21 cellular contexts compared by ENCODE assay signal in the genomic region with DNA sequence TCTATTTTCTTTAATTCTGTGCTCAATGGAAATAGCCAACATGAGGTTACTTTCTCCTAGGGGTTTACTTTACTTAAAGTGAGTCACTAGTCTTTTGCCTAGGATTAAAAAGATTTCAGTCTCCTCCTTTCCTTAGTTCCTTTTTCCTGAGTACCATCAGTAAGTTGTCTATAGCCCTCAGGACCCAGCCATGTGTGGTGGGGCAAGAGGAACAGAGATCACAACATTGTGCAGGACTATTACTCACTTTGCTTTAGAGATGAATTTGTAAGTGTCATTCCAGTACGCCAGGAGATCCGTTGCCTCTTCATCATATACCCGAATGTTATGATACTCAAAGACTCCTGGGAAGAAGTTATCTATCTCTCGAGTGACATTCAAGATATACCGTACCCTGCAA. TPM values are rescaled to one million over a fixed set of nuclear protein-coding genes. Genes with fewer than 3 reads are reported as not detected.
DNase-seq lines count a peak whose midpoint lies in the region; ATAC-seq and TF ChIP-seq lines count a peak whose summit lies in the region.
"Had no signal": no experiment of that assay in that cellular context is flagged by ENCODE, and none has a peak within 500 bp of the region (broad histone marks: within the 10 kb centered on the region; RNA-seq: fewer than 3 reads in every experiment).

No MANE protein-coding gene starts in this region.

- no peak for TF ChIP-seq POLR2A in IMR-90 (IDR thresholded peaks at IDR 0.05; ENCODE audit: low read depth, low read length)

- H3K14ac ChIP-seq in IMR-90 (replicated peaks; ENCODE audit: low read depth, low read length) = no peak overlapping the region

- TF ChIP-seq CTCF in IMR-90 (conservative IDR thresholded peaks at IDR 0.05; ENCODE audit: low read depth, low read length) = no peak
- TF ChIP-seq CTCF in nephron progenitor cell (IDR thresholded peaks at IDR 0.05) = no peak

- no peak overlapping the region for H3K18ac ChIP-seq in IMR-90 (ENCODE audit: low read depth, low read length)

- H4K5ac ChIP-seq in IMR-90 (ENCODE audit: low read depth, low read length) = no peak overlapping the region

- no peak overlapping the region for H3K9ac ChIP-seq in IMR-90 (ENCODE audit: low read depth, low read length)

- H2BK20ac ChIP-seq in IMR-90 (ENCODE audit: low read depth, low read length) = no peak overlapping the region

- CTCF ChIA-PET in IMR-90 (lab: Yijun Ruan, JAX) = no interaction called here

- no peak overlapping the region for H2BK120ac ChIP-seq in IMR-90 (ENCODE audit: low read depth, low read length)

- no peak overlapping the region for H3K56ac ChIP-seq in IMR-90 (ENCODE audit: extremely low read depth, insufficient read depth, low read length)

- no peak overlapping the region for H3K4me2 ChIP-seq in IMR-90 (ENCODE audit: low read depth, low read length)

- H2AK5ac ChIP-seq in IMR-90 (ENCODE audit: low read depth, low read length) = no peak overlapping the region

- no peak overlapping the region for H3K27ac ChIP-seq in IMR-90 (ENCODE audit: insufficient read depth, low read length)
- H3K27ac ChIP-seq: ascending aorta, transverse colon had no signal

- in situ Hi-C loops in IMR-90 (cut with MboI; ENCODE audit: low sequenced_read_pairs) = no loop called here

- no peak overlapping the region for H4K8ac ChIP-seq in IMR-90 (ENCODE audit: low read depth in 2 of 2, low read length in 2 of 2)

- H3K4me3 ChIP-seq in IMR-90 (ENCODE audit: insufficient read depth, low read depth, low read length) = no peak overlapping the region
- H3K4me3 ChIP-seq: ascending aorta, transverse colon had no signal

- H3K9me3 Mint-ChIP-seq in nephron progenitor cell = no peaks in the 10 kb centered on the region

- no peaks in the 10 kb centered on the region; a peak in 1 of 4 replicates for H3K79me1 ChIP-seq in IMR-90 (ENCODE audit: low read depth in 1 of 2, low read length in 2 of 2)

- H2BK15ac ChIP-seq in IMR-90 (ENCODE audit: low read depth, low read length) = no peak overlapping the region; the same call in 2 of the 3 replicates

- no peak for ATAC-seq in IMR-90 (ENCODE audit: low read depth)
- no peak for ATAC-seq in GM18520 (IDR thresholded peaks at IDR 0.05; ENCODE audit: unreplicated experiment)
- no peak for ATAC-seq in HG03175 (IDR thresholded peaks at IDR 0.05; ENCODE audit: unreplicated experiment)

- BruUV-seq in IMR-90 (replicated peaks; lab: Mats Ljungman, UMichigan) = no TSS peak

- peaks cover 7% of the 10 kb centered on the region for H3K36me3 ChIP-seq in IMR-90 (ENCODE audit: control insufficient read depth, insufficient read depth, low read length)

- H3K4ac ChIP-seq in IMR-90 (ENCODE audit: low read depth, low read length) = 0 out of 2 replicates have a peak overlapping the region, but pooled peaks have one; percentile 12

- no peak overlapping the region for H2AFZ ChIP-seq in IMR-90 (replicated peaks; ENCODE audit: low read length, poor library complexity)

- peaks cover 5% of the 10 kb centered on the region for H3K27me3 Mint-ChIP-seq in nephron progenitor cell (ENCODE audit: low read depth, poor library complexity)

- intact Hi-C loops in IMR-90 (cut with micrococcal nuclease) = no loop called here

- peaks cover 9% of the 10 kb centered on the region for H3K4me1 ChIP-seq in IMR-90 (ENCODE audit: control insufficient read depth, insufficient read depth, low read length)

- DNase-seq in CD1c-positive myeloid dendritic cell (ENCODE audit: extremely low spot score) = peak; percentile 71
- no peak for DNase-seq in IMR-90
- DNase-seq in amniotic epithelial cell (ENCODE audit: low read depth) = peak; percentile 58
- DNase-seq in nephron progenitor cell = no peak
- DNase-seq in hippocampal formation (lab: John Stamatoyannopoulos, UW) = no peak
- DNase-seq: activated CD4-positive, alpha-beta T cell treated with anti-CD3 and anti-CD28 coated beads for 48 hours; activated gamma-delta T cell treated with Interleukin-2 at 50 U/mL for 16 hours; cerebellar nuclear complex; COR-L47; DMS79 treated with DMSO at 0.1 percent for 48 hours; foreskin melanocyte; mesenchymal stem cell; NCI-H1436; NCI-H524; stimulated activated CD4-positive, alpha-beta T cell treated with anti-CD3 and anti-CD28 coated beads, Interleukin-1b, Interleukin-23, amount 100 ng/mL, for 48 hours; stimulated activated naive CD4-positive, alpha-beta T cell treated with Interleukin-2 at 50 U/mL for 16 hours; SW 1271; transverse colon had no signal

- peaks cover 5% of the 10 kb centered on the region; the same call in 1 of the 2 replicates for H3K9me1 ChIP-seq in IMR-90 (ENCODE audit: insufficient read depth, low read length)

- POLR2A ChIA-PET in IMR-90 (lab: Charles Lee; ENCODE audit: unreplicated experiment) = no interaction called here

- H3K4me1 Mint-ChIP-seq in nephron progenitor cell = peaks cover 6% of the 10 kb centered on the region

- TF ChIP-seq RAD21 in IMR-90 (IDR thresholded peaks at IDR 0.05; ENCODE audit: low read length) = no peak

- dilution Hi-C loops in IMR-90 (cut with HindIII; ENCODE audit: low sequenced_read_pairs, unreplicated experiment) = no loop called here

- peak overlapping the region; percentile 69 for H3K27ac Mint-ChIP-seq in nephron progenitor cell

- H3K36me3 Mint-ChIP-seq in nephron progenitor cell (ENCODE audit: low read depth) = peaks cover 22% of the 10 kb centered on the region

- H4K91ac ChIP-seq in IMR-90 (ENCODE audit: insufficient read depth, low read depth, low read length) = no peak overlapping the region

- no peaks in the 10 kb centered on the region for H4K20me1 ChIP-seq in IMR-90 (ENCODE audit: insufficient read depth, low read length)

- no peak overlapping the region for H3K4me3 Mint-ChIP-seq in nephron progenitor cell

- H3K27me3 ChIP-seq in IMR-90 (ENCODE audit: control insufficient read depth, insufficient read depth, low read length) = no peaks in the 10 kb centered on the region
- H3K27me3 ChIP-seq: ascending aorta, transverse colon had no signal

- WGBS in IMR-90 (ENCODE audit: extremely low coverage in 2 of 2, insufficient read length in 1 of 2), 2 experiments = no CpG with 5 or more reads among the region's 5 CpGs

- H2AK9ac ChIP-seq in IMR-90 (replicated peaks; ENCODE audit: low read depth, low read length, poor library complexity) = no peak overlapping the region

- H3K23ac ChIP-seq in IMR-90 (ENCODE audit: low read depth, low read length) = no peak overlapping the region

- H3K9me3 ChIP-seq in IMR-90 (ENCODE audit: control insufficient read depth, insufficient read depth, low read length) = no peaks in the 10 kb centered on the region
- H3K9me3 ChIP-seq: ascending aorta, transverse colon had no signal

- no peak overlapping the region for H2BK5ac ChIP-seq in IMR-90 (ENCODE audit: low read depth, low read length, poor library complexity, severe bottlenecking)

TF ChIP-seq in IMR-90, 13 proteins besides CTCF, POLR2A, EP300 and RAD21:
- no peak for TF ChIP-seq CEBPB (IDR thresholded peaks at IDR 0.05; ENCODE audit: low read depth, low read length)
- TF ChIP-seq RCOR1 (IDR thresholded peaks at IDR 0.05; ENCODE audit: insufficient replicate concordance, low read length) = no peak
- TF ChIP-seq FOS (IDR thresholded peaks at IDR 0.05; ENCODE audit: low read depth, low read length) = no peak
- no peak for TF ChIP-seq BHLHE40 (IDR thresholded peaks at IDR 0.05; ENCODE audit: low read depth, low read length)
- TF ChIP-seq MAZ (IDR thresholded peaks at IDR 0.05; ENCODE audit: borderline replicate concordance, low read depth, low read length) = no peak
- TF ChIP-seq RFX5 (IDR thresholded peaks at IDR 0.05; ENCODE audit: low read depth, low read length) = no peak
- TF ChIP-seq CHD1 (IDR thresholded peaks at IDR 0.05; ENCODE audit: low read depth, low read length) = no peak
- TF ChIP-seq SMC3 (IDR thresholded peaks at IDR 0.05; ENCODE audit: low read depth, low read length) = no peak
- TF ChIP-seq NFE2L2 (IDR thresholded peaks at IDR 0.05; ENCODE audit: low read depth, low read length) = no peak

RNA-seq across cellular contexts. Expression of a gene that starts 27.7 kb away (rescaled TPM):
- 2.8 and 3.4 TPM in 2 replicates for total RNA-seq in IMR-90 (2012; rRNA removed)
- polyA plus RNA-seq in IMR-90 (2012; rRNA removed) = 7.6 and 7.8 TPM in 2 replicates
- 1.4 and 2.8 TPM in 2 replicates for polyA plus RNA-seq in IMR-90 (2012; cell fraction: cytosol; rRNA removed)
- polyA plus RNA-seq in IMR-90 (2012; cell fraction: nucleus; rRNA removed; ENCODE audit: low replicate concordance) = 139 and 203 TPM in 2 replicates

RNA-seq across cellular contexts. Expression of a gene that starts 57.5 kb away (rescaled TPM):
- 0.90 and 1.1 TPM in 2 replicates for total RNA-seq in IMR-90 (2012; rRNA removed)
- 4.0 and 5.2 TPM in 2 replicates for polyA plus RNA-seq in IMR-90 (2012; rRNA removed)
- 1.9 and 4.4 TPM in 2 replicates for polyA plus RNA-seq in IMR-90 (2012; cell fraction: cytosol; rRNA removed)
- polyA plus RNA-seq in IMR-90 (2012; cell fraction: nucleus; rRNA removed; ENCODE audit: low replicate concordance) = 27.5 and 68.3 TPM in 2 replicates

Comparison
In these comparisons a context has a peak if more than half of its experiments do, and no peak if none do; other contexts are left out.
1. DNase-seq: peak in CD1c-positive myeloid dendritic cell (single experiment) and amniotic epithelial cell (single experiment); none in IMR-90 (single experiment), nephron progenitor cell (single experiment) and hippocampal formation (0 of 2).